ENCODE assay signal across 8 cellular contexts in the genomic region with DNA sequence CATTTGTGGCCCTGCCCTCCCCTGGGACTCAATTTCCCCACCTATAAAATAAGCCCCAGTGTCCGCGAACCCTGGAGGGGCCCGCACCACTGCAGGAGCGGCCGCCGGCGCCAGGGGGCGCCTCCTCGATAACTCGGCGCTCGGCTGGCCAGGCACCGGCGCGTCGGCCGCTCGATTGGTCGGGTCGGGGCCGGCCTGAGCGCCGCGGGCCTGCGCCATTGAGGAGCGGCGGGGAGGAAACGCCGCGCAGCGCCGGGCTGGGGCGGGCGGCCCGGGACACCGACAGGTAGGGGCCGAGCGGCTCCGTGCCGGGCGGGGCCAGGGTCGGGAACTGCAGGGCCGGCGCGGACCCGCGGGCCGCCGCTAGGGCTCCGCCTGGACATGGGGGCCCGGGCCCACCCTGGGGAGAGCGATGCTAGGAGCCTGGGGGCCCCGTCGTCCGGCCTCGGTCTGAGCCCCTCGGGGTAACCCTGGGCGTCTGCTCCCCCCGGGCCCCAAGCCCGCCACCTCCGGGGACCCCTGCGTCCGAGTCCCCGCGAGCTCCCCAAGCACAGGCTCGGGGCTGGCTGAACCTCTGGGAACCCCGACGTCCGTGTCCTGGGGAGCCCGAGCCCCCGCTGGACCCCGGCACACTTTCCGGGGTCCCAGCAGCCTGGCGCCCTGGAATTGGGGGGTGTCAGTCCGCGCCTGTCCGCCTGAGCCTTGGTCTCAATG. TPM values are rescaled to one million over a fixed set of nuclear protein-coding genes. Genes with fewer than 3 reads are reported as not detected.
DNase-seq lines count a peak whose midpoint lies in the region; ATAC-seq and TF ChIP-seq lines count a peak whose summit lies in the region.

TSS of gene VPS13D (plus strand) at position 196 of the 714 bp plus-strand sequence. CDS start 4,237 bp downstream, outside the sequence.

- H3K36me3 Mint-ChIP-seq in T-cell, result peaks cover 3% of the 10 kb centered on the region

- TF ChIP-seq EP300 in upper lobe of left lung (IDR thresholded peaks at IDR 0.05), result no peak

- H4K20me1 ChIP-seq in Loucy (ENCODE audit: insufficient read depth, low read length, poor library complexity, severe bottlenecking), result peaks cover 17% of the 10 kb centered on the region

- H3K9ac ChIP-seq in Loucy (ENCODE audit: low read depth, low read length, poor library complexity, severe bottlenecking) (peak within 1 kb of the TSS; percentile 89), adipocyte (ENCODE audit: low read length) (peak within 1 kb of the TSS; percentile 99)

- peak within 1 kb of the TSS; percentile 55 to 73 for H3K27ac Mint-ChIP-seq in T-cell

- TF ChIP-seq POLR2A in upper lobe of left lung (IDR thresholded peaks at IDR 0.05), result peak in 3 of 4 donors; percentile 33 to 84 (median 57)

- H3K27me3 Mint-ChIP-seq in T-cell, result no peaks in the 10 kb centered on the region

- DNase-seq in ELF-1 (ENCODE audit: low read depth, low spot score) (peak; percentile 88), T-cell (peak; percentile 65 to 87 (median 79)), adipocyte (ENCODE audit: low read depth) (peak; percentile 96), heart right ventricle (peak; percentile 80 to 89), posterior vena cava (ENCODE audit: low spot score) (peak; percentile 96), upper lobe of left lung (peak; percentile 93 to 98)

- H3K9me3 Mint-ChIP-seq in T-cell, result no peaks in the 10 kb centered on the region

- peaks cover 11% of the 10 kb centered on the region for H3K4me1 ChIP-seq in Loucy (ENCODE audit: insufficient read depth, low read length, poor library complexity, severe bottlenecking)
- H3K4me1 ChIP-seq in adipocyte (ENCODE audit: control insufficient read depth, insufficient read depth, low read length), result peaks cover 15% of the 10 kb centered on the region
- H3K4me1 ChIP-seq in heart right ventricle, result peaks cover 2 to 29% (median 16%) of the 10 kb centered on the region in 9 donors
- H3K4me1 ChIP-seq in upper lobe of left lung, result peaks cover 15 to 18% (median 16%) of the 10 kb centered on the region in 4 donors

- POLR2A ChIA-PET in T-cell (lab: Charles Lee), result no interaction called here

- H3K27ac ChIP-seq in heart right ventricle (peak within 1 kb of the TSS; percentile 72 to 98 (median 96)), upper lobe of left lung (peak within 1 kb of the TSS; percentile 93 to 96 (median 93))

- 0% methylated on average over 65 to 77 of the region's 77 CpGs for WGBS in heart right ventricle, 2 donors
- WGBS in upper lobe of left lung, 2 donors, result 0% methylated on average over 7 to 8 of the region's 77 CpGs

- H3K36me3 ChIP-seq in Loucy (ENCODE audit: insufficient read depth, low read length), result no peaks in the 10 kb centered on the region
- H3K36me3 ChIP-seq in adipocyte (ENCODE audit: control insufficient read depth, insufficient read depth, low read length, severe bottlenecking), result peaks cover 10% of the 10 kb centered on the region
- H3K36me3 ChIP-seq in heart right ventricle, result peaks cover 0 to 15% (median 6%) of the 10 kb centered on the region in 9 donors
- H3K36me3 ChIP-seq in upper lobe of left lung, result peaks cover 0 to 10% (median 3%) of the 10 kb centered on the region in 4 donors

- intact Hi-C loops in heart right ventricle (cut with DNase I), result no loop called here
- intact Hi-C loops in posterior vena cava (cut with DNase I), result no loop called here

- peaks cover 31% of the 10 kb centered on the region for H3K79me2 ChIP-seq in Loucy (ENCODE audit: insufficient read depth, low read length)

- CTCF ChIA-PET in T-cell (lab: Charles Lee), result no interaction called here

- no peaks in the 10 kb centered on the region for H3K9me2 ChIP-seq in Loucy (replicated peaks; ENCODE audit: low read depth, low read length)

- H3K4me3 ChIP-seq in Loucy (ENCODE audit: low read length, poor library complexity, severe bottlenecking) (peak within 1 kb of the TSS; percentile 96), adipocyte (ENCODE audit: low read length) (peak within 1 kb of the TSS; percentile 99), heart right ventricle (peak within 1 kb of the TSS; percentile 71 to 100 (median 98)), upper lobe of left lung (peak within 1 kb of the TSS; percentile 87 to 99 (median 96))

- H3F3A ChIP-seq in Loucy (ENCODE audit: low read depth), result no peaks in the 10 kb centered on the region

- H3K4me3 Mint-ChIP-seq in T-cell, result peak within 1 kb of the TSS; percentile 80 to 87 (median 82)

- peaks cover 16 to 28% (median 27%) of the 10 kb centered on the region in 3 donors for H3K4me1 Mint-ChIP-seq in T-cell

- ATAC-seq in GM21737 (IDR thresholded peaks at IDR 0.05; ENCODE audit: unreplicated experiment), result peak; percentile 85
- peak; percentile 95 to 98 (median 97) for ATAC-seq in T-cell (replicated peaks in 1 of 4)
- peak; percentile 77 to 95 (median 86) for ATAC-seq in heart right ventricle
- ATAC-seq in upper lobe of left lung (ENCODE audit: low FRiP score in 2 of 2), result peak; percentile 90 to 98

- no peaks in the 10 kb centered on the region for H3K27me3 ChIP-seq in Loucy (ENCODE audit: insufficient read depth, low read length, poor library complexity, severe bottlenecking)
- no peaks in the 10 kb centered on the region for H3K27me3 ChIP-seq in adipocyte (replicated peaks; ENCODE audit: control insufficient read depth, insufficient read depth, low read length)
- H3K27me3 ChIP-seq in heart right ventricle, result no peaks in the 10 kb centered on the region
- H3K27me3 ChIP-seq in upper lobe of left lung, result no peaks in the 10 kb centered on the region

- H3K9me3 ChIP-seq in Loucy (ENCODE audit: insufficient read depth, low read depth, low read length) (no peaks in the 10 kb centered on the region), adipocyte (ENCODE audit: control insufficient read depth, low read length) (no peaks in the 10 kb centered on the region), heart right ventricle (no peaks in the 10 kb centered on the region), upper lobe of left lung (no peaks in the 10 kb centered on the region)

- TF ChIP-seq CTCF in Loucy (conservative IDR thresholded peaks at IDR 0.05; ENCODE audit: low read length) (peak; percentile 84), heart right ventricle (IDR thresholded peaks at IDR 0.05) (peak; percentile 85 to 99 (median 94)), upper lobe of left lung (IDR thresholded peaks at IDR 0.05) (peak; percentile 93 to 98 (median 97))

- H3K4me2 ChIP-seq in Loucy (ENCODE audit: low read depth, low read length, poor library complexity, severe bottlenecking), result peak within 1 kb of the TSS; percentile 73

- H2AFZ ChIP-seq in Loucy (ENCODE audit: low read length), result peak within 1 kb of the TSS; percentile 98

RNA-seq across cellular contexts. Expression of gene VPS13D, which starts in this region (rescaled TPM):
- total RNA-seq in T-cell, result 10 to 100 TPM; 73.5 to 85.9 (median 75.8) TPM
- total RNA-seq in heart right ventricle, result 100 to 1,000 TPM in 2 of 10 donors, 10 to 100 TPM in 8; 59.6 to 161 (median 92.0) TPM
- 10 to 100 TPM; 36.9 to 48.2 TPM for polyA plus RNA-seq in heart right ventricle
- 10 to 100 TPM; 74.9 to 96.7 TPM for total RNA-seq in posterior vena cava
- total RNA-seq in upper lobe of left lung, result 100 to 1,000 TPM in 2 of 6 donors, 10 to 100 TPM in 4; 54.9 to 181 (median 87.9) TPM

Comparison
In these comparisons a context has a peak if more than half of its experiments do, and no peak if none do; other contexts are left out.
1. Peak in every context shown above with its lines: DNase-seq, ATAC-seq, H3K4me3 ChIP-seq and H3K27ac ChIP-seq.